Comparison of ENCODE assay signal across 8 cellular contexts in genomic region chr5:170293273-170293672, GRCh38. TPM values are rescaled to one million over a fixed set of nuclear protein-coding genes. Genes with fewer than 3 reads are reported as not detected.
DNase-seq lines count a peak whose midpoint lies in the region; ATAC-seq, FAIRE-seq and TF ChIP-seq lines count a peak whose summit lies in the region.

No MANE protein-coding gene starts in this region.

- H3K27ac ChIP-seq in right cardiac atrium (ENCODE audit: low read length): no peak overlapping the region
- no peak overlapping the region for H3K27ac ChIP-seq in kidney (ENCODE audit: low read depth in 2 of 2, low read length in 2 of 2)

- H3K9me3 ChIP-seq in right cardiac atrium (ENCODE audit: control insufficient read depth, low read length): no peaks in the 10 kb centered on the region
- no peaks in the 10 kb centered on the region for H3K9me3 ChIP-seq in kidney (ENCODE audit: control insufficient read depth in 1 of 2, low read length in 2 of 2)

- intact Hi-C loops in right cardiac atrium (cut with DNase I) (no loop called here), kidney (cut with DNase I) (no loop called here)

- ATAC-seq in HG02852 (IDR thresholded peaks at IDR 0.05; ENCODE audit: unreplicated experiment): peak; percentile 63
- ATAC-seq in right cardiac atrium: peak; percentile 60 to 64

- H3K4me1 ChIP-seq in right cardiac atrium (ENCODE audit: control insufficient read depth, insufficient read depth, low read length): no peaks in the 10 kb centered on the region
- H3K4me1 ChIP-seq in kidney (ENCODE audit: control insufficient read depth in 1 of 2, insufficient read depth in 1 of 2, low read depth in 1 of 2, low read length in 2 of 2): peaks cover 0 to 7% of the 10 kb centered on the region in 2 donors

- no peak overlapping the region for H3K9ac ChIP-seq in kidney (ENCODE audit: low read length in 2 of 2)

- 81% methylated on average over 6 of the region's 6 CpGs for WGBS in right cardiac atrium

- no peaks in the 10 kb centered on the region for H3K36me3 ChIP-seq in kidney (ENCODE audit: control insufficient read depth in 1 of 2, insufficient read depth in 2 of 2, low read length in 2 of 2)

- peak; percentile 79 for DNase-seq in activated CD8-positive, alpha-beta memory T cell treated with anti-CD3 and anti-CD28 coated beads, Interleukin-2, amount 50 U/mL, for 48 hours
- no peak for DNase-seq in activated CD8-positive, alpha-beta memory T cell treated with anti-CD3 and anti-CD28 coated beads for 24 hours
- DNase-seq in SIG-M5 (lab: John Stamatoyannopoulos, UW) (peak; percentile 97), right cardiac atrium (peak in 2 of 3 donors; percentile 70 to 72), NCI-H2227 (lab: John Stamatoyannopoulos, UW; ENCODE audit: unreplicated experiment) (no peak), kidney (no peak), foreskin melanocyte (no peak)

- no peak for TF ChIP-seq CTCF in kidney (IDR thresholded peaks at IDR 0.05; ENCODE audit: borderline replicate concordance, extremely low read depth, insufficient read depth)

- H3K4me3 ChIP-seq in right cardiac atrium (ENCODE audit: low read length) (no peak overlapping the region), kidney (ENCODE audit: low read length in 2 of 2) (no peak overlapping the region)

- no peak for FAIRE-seq in kidney (lab: Jason Lieb, UNC)

- H3K27me3 ChIP-seq in right cardiac atrium (ENCODE audit: control insufficient read depth, insufficient read depth): no peaks in the 10 kb centered on the region

RNA-seq across cellular contexts. Expression of gene LCP2, which starts 4.3 kb away (rescaled TPM):
- total RNA-seq in right cardiac atrium: 10 to 100 TPM in 3 of 4 donors, 1 to 10 TPM in 1; 7.2 to 10.9 (median 10.4) TPM
- polyA plus RNA-seq in right cardiac atrium: 3.0 TPM
- total RNA-seq in kidney: 48.8 TPM
- 4.6 TPM for polyA plus RNA-seq in kidney (ENCODE audit: insufficient read depth, low read depth, low replicate concordance)

Comparison
In these comparisons a context has a peak if more than half of its experiments do, and no peak if none do; other contexts are left out.
1. DNase-seq: peak in activated CD8-positive, alpha-beta memory T cell treated with anti-CD3 and anti-CD28 coated beads, Interleukin-2, amount 50 U/mL, for 48 hours (single experiment), SIG-M5 (single experiment) and right cardiac atrium (2 of 3); none in activated CD8-positive, alpha-beta memory T cell treated with anti-CD3 and anti-CD28 coated beads for 24 hours (single experiment), NCI-H2227 (single experiment), kidney (single experiment) and foreskin melanocyte (single experiment).